In genomic region chr4:150976478-150977118, GRCh38 we compare ENCODE assay signal across 17 cellular contexts. TPM values are rescaled to one million over a fixed set of nuclear protein-coding genes. Genes with fewer than 3 reads are reported as not detected.
DNase-seq lines count a peak whose midpoint lies in the region; ATAC-seq and TF ChIP-seq lines count a peak whose summit lies in the region.
"Had no signal": no experiment of that assay in that cellular context is flagged by ENCODE, and none has a peak within 500 bp of the region (broad histone marks: within the 10 kb centered on the region; RNA-seq: fewer than 3 reads in every experiment).

No MANE protein-coding gene starts in this region.

- peaks cover 13 to 47% (median 34%) of the 10 kb centered on the region in 5 donors for H3K36me3 Mint-ChIP-seq in naive thymus-derived CD4-positive, alpha-beta T cell

- H3K9me3 Mint-ChIP-seq in naive thymus-derived CD4-positive, alpha-beta T cell = peaks cover 0 to 24% (median 6%) of the 10 kb centered on the region in 11 donors
- H3K9me3 Mint-ChIP-seq: immature natural killer cell had no signal

- no peaks in the 10 kb centered on the region for H3K27me3 Mint-ChIP-seq in naive thymus-derived CD4-positive, alpha-beta T cell
- H3K27me3 Mint-ChIP-seq: activated CD8-positive, alpha-beta memory T cell treated with anti-CD3 and anti-CD28 coated beads, Interleukin-2, amount 10 ng/mL, durations not matched to agents 7 days and 5 days had no signal

- H3K4me1 Mint-ChIP-seq in naive thymus-derived CD4-positive, alpha-beta T cell = peaks cover 38 to 96% (median 89%) of the 10 kb centered on the region in 7 donors

- no peak for TF ChIP-seq CTCF in prostate gland (IDR thresholded peaks at IDR 0.05)

- WGBS in prostate gland = 78% methylated on average over 11 of the region's 11 CpGs

- no peak overlapping the region for H3K4me3 ChIP-seq in naive thymus-derived CD4-positive, alpha-beta T cell (ENCODE audit: low read length)
- no peak overlapping the region for H3K4me3 ChIP-seq in prostate gland
- H3K4me3 ChIP-seq: coronary artery, thoracic aorta had no signal

- ATAC-seq in HG02885 (IDR thresholded peaks at IDR 0.05; ENCODE audit: poor library complexity, unreplicated experiment) = peak; percentile 63
- peak; percentile 20 for ATAC-seq in naive thymus-derived CD4-positive, alpha-beta T cell
- no peak for ATAC-seq in GM19035 (IDR thresholded peaks at IDR 0.05; ENCODE audit: unreplicated experiment)
- ATAC-seq: activated CD8-positive, alpha-beta memory T cell treated with anti-CD3 and anti-CD28 coated beads, Interleukin-2, amount 10 ng/mL, durations not matched to agents 7 days and 5 days; sciatic nerve had no signal

- peaks cover 0 to 6% (median 0%) of the 10 kb centered on the region in 3 experiments for H3K9me3 ChIP-seq in naive thymus-derived CD4-positive, alpha-beta T cell (ENCODE audit: control insufficient read depth in 2 of 3, low read length in 3 of 3)
- no peaks in the 10 kb centered on the region for H3K9me3 ChIP-seq in prostate gland
- H3K9me3 ChIP-seq: thoracic aorta had no signal

- H3K27ac Mint-ChIP-seq in naive thymus-derived CD4-positive, alpha-beta T cell = no peak overlapping the region
- H3K27ac Mint-ChIP-seq: activated CD8-positive, alpha-beta memory T cell treated with anti-CD3 and anti-CD28 coated beads, Interleukin-2, amount 10 ng/mL, durations not matched to agents 7 days and 5 days had no signal

- H3K4me3 Mint-ChIP-seq in naive thymus-derived CD4-positive, alpha-beta T cell = peak overlapping the region in 2 of 10 donors; percentile 7 to 17
- H3K4me3 Mint-ChIP-seq: activated CD8-positive, alpha-beta memory T cell treated with anti-CD3 and anti-CD28 coated beads, Interleukin-2, amount 10 ng/mL, durations not matched to agents 7 days and 5 days; immature natural killer cell had no signal

- no peaks in the 10 kb centered on the region for H3K36me3 ChIP-seq in naive thymus-derived CD4-positive, alpha-beta T cell (ENCODE audit: control insufficient read depth in 2 of 3, insufficient read depth in 3 of 3, low read length in 3 of 3)
- H3K36me3 ChIP-seq in prostate gland = no peaks in the 10 kb centered on the region
- H3K36me3 ChIP-seq: thoracic aorta had no signal

- H3K27me3 ChIP-seq in naive thymus-derived CD4-positive, alpha-beta T cell (ENCODE audit: control insufficient read depth in 2 of 2, insufficient read depth in 2 of 2, low read length in 2 of 2) = no peaks in the 10 kb centered on the region
- no peaks in the 10 kb centered on the region for H3K27me3 ChIP-seq in prostate gland (replicated peaks; ENCODE audit: insufficient read depth)

- intact Hi-C loops in naive thymus-derived CD4-positive, alpha-beta T cell (cut with micrococcal nuclease) = loop anchor here in 1 of 2 donors (10.0 kb wide), 1 partner anchor 682 kb away; no protein-coding TSS in a partner anchor
- intact Hi-C loops in prostate gland (cut with DNase I) = no loop called here

- peaks cover 7 to 16% of the 10 kb centered on the region in 2 donors for H3K4me1 ChIP-seq in naive thymus-derived CD4-positive, alpha-beta T cell (ENCODE audit: control insufficient read depth in 2 of 2, insufficient read depth in 2 of 2, low read length in 2 of 2)
- no peaks in the 10 kb centered on the region for H3K4me1 ChIP-seq in prostate gland (replicated peaks)

- CTCF ChIA-PET in naive thymus-derived CD4-positive, alpha-beta T cell (lab: Charles Lee) = no interaction called here

- TF ChIP-seq POLR2A in prostate gland (IDR thresholded peaks at IDR 0.05) = no peak

- DNase-seq in NCI-H82 (lab: John Stamatoyannopoulos, UW) = peak; percentile 3
- DNase-seq in NCI-H82 treated with DMSO at 0.1 percent for 48 hours (lab: John Stamatoyannopoulos, UW; ENCODE audit: unreplicated experiment) = no peak
- DNase-seq in SKM-1 treated with dmso at 0.1 percent for 144 hours (lab: John Stamatoyannopoulos, UW; ENCODE audit: unreplicated experiment) = peak; percentile 69
- no peak for DNase-seq in naive thymus-derived CD4-positive, alpha-beta T cell
- DNase-seq in prostate gland (ENCODE audit: low spot score) = no peak
- no peak for DNase-seq in DMS 273 (lab: John Stamatoyannopoulos, UW; ENCODE audit: unreplicated experiment)
- DNase-seq: ACHN; activated CD8-positive, alpha-beta memory T cell treated with anti-CD3 and anti-CD28 coated beads, Interleukin-2, amount 10 ng/mL, durations not matched to agents 7 days and 5 days; DMS79; immature natural killer cell; NCI-H1417; NCI-H748 treated with DMSO at 0.1 percent for 48 hours had no signal

- POLR2A ChIA-PET in naive thymus-derived CD4-positive, alpha-beta T cell (lab: Charles Lee) = interaction anchor here (0.6 kb wide), 1 partner anchor 8 kb away, joined by 8 read pairs; no protein-coding TSS in a partner anchor

- no peak overlapping the region for H3K27ac ChIP-seq in naive thymus-derived CD4-positive, alpha-beta T cell (ENCODE audit: low read depth, low read length)
- H3K27ac ChIP-seq in prostate gland = no peak overlapping the region
- H3K27ac ChIP-seq: coronary artery, thoracic aorta had no signal

RNA-seq across cellular contexts. Expression of gene LRBA, which starts 38.5 kb away (rescaled TPM):
- 10 to 100 TPM; 51.2 to 71.4 (median 62.9) TPM for total RNA-seq in naive thymus-derived CD4-positive, alpha-beta T cell
- 10 to 100 TPM; 20.8 to 23.9 TPM for polyA plus RNA-seq in naive thymus-derived CD4-positive, alpha-beta T cell
- 10 to 100 TPM; 69.8 to 79.8 TPM for total RNA-seq in prostate gland

Comparison
In these comparisons a context has a peak if more than half of its experiments do, and no peak if none do; other contexts are left out.
1. DNase-seq: peak in NCI-H82 (single experiment) and SKM-1 treated with dmso at 0.1 percent for 144 hours (single experiment); none in NCI-H82 treated with DMSO at 0.1 percent for 48 hours (single experiment), naive thymus-derived CD4-positive, alpha-beta T cell (0 of 9), prostate gland (single experiment) and DMS 273 (single experiment).